ENCODE assay signal across 15 cellular contexts in the genomic region with DNA sequence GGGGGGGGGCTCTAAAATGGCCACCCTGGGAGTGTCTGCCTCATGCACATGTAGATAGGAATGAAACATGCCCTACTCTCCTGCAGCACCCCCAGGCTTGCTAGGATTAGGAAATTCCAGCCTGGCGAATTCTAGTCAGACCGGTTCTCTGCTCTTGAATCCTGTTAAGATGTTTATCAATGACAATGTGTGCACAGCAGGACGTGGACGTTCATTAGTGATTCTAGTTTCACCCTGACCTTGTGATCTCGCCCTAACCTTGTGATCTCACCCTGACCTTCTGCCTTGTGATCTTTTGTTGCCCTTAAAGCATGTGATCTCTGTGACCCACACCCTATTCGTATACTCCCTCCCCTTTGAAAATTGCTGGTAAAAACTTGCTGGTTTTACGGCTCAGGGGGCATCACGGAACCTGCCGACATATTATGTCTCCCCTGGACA. TPM values are rescaled to one million over a fixed set of nuclear protein-coding genes. Genes with fewer than 3 reads are reported as not detected.
DNase-seq lines count a peak whose midpoint lies in the region; ATAC-seq, FAIRE-seq and TF ChIP-seq lines count a peak whose summit lies in the region.
"Not testable (repeated sequence)": the region's sequence is repeated elsewhere in the genome, so short reads cannot be mapped to it uniquely, and the experiment has no call there.
"Had no signal": no experiment of that assay in that cellular context is flagged by ENCODE, and none has a peak within 500 bp of the region (broad histone marks: within the 10 kb centered on the region; RNA-seq: fewer than 3 reads in every experiment).

No MANE protein-coding gene starts in this region.

- not testable (repeated sequence) for H3K23ac ChIP-seq in H9 (ENCODE audit: insufficient read length, low read depth, low read length); trophoblast cell (ENCODE audit: low read length)

- H3K23me2 ChIP-seq in H9 (ENCODE audit: insufficient read length, low read depth, low read length, poor library complexity, severe bottlenecking), result not testable (repeated sequence)

- not testable (repeated sequence) for H2AFZ ChIP-seq in H9 (ENCODE audit: low read length); trophoblast cell (ENCODE audit: insufficient read depth, low read length, poor library complexity)

- H3K27ac Mint-ChIP-seq in H9, result peak overlapping the region; percentile 96 to 99 (median 96)

- not testable (repeated sequence) for H4K12ac ChIP-seq in trophoblast cell (ENCODE audit: low read depth, low read length)

- H3K18ac ChIP-seq in H9 (ENCODE audit: insufficient read length, low read depth, low read length), result peak overlapping the region; percentile 78
- H3K18ac ChIP-seq in trophoblast cell (ENCODE audit: low read length), result not testable (repeated sequence)

- H3K27me3 Mint-ChIP-seq in H9 (ENCODE audit: low read depth), result not testable (repeated sequence)

- not testable (repeated sequence) for H3K9me3 Mint-ChIP-seq in H9

- POLR2A ChIA-PET in A549 (lab: Yijun Ruan, JAX), result not testable (repeated sequence)

- H3K4me2 ChIP-seq in A549, result peak overlapping the region; percentile 30; the same call in 2 of the 3 replicates
- not testable (repeated sequence) for H3K4me2 ChIP-seq in H9 (ENCODE audit: insufficient read depth, insufficient read length, low read length); trophoblast cell (ENCODE audit: low read length)

- not testable (repeated sequence) for H3K79me2 ChIP-seq in H9 (ENCODE audit: insufficient read depth, low read length); trophoblast cell (ENCODE audit: control insufficient read depth, insufficient read depth, low read length, poor library complexity)

- not testable (repeated sequence) for H3T11ph ChIP-seq in H9 (ENCODE audit: low read length)

- not testable (repeated sequence) for TF ChIP-seq POLR2A in A549 (IDR thresholded peaks at IDR 0.05; ENCODE audit: low read length); breast epithelium (IDR thresholded peaks at IDR 0.05)

- 23% methylated on average over 9 of the region's 9 CpGs for WGBS in A549 (ENCODE audit: missing lambda C conversion rate)
- WGBS in H9 (ENCODE audit: extremely low coverage, insufficient read length, low lambda C conversion rate), result no CpG with 5 or more reads among the region's 9 CpGs
- no CpG with 5 or more reads among the region's 9 CpGs for WGBS in trophoblast cell (ENCODE audit: extremely low coverage, insufficient coverage, insufficient read length)

- TF ChIP-seq CTCF in A549 (IDR thresholded peaks at IDR 0.05); H9 (conservative IDR thresholded peaks at IDR 0.05); breast epithelium (IDR thresholded peaks at IDR 0.05); lower lobe of right lung (IDR thresholded peaks at IDR 0.05): not testable (repeated sequence)

- not testable (repeated sequence) for H4K5ac ChIP-seq in H9 (ENCODE audit: insufficient read length, low read depth, low read length)

- not testable (repeated sequence) for H3K79me1 ChIP-seq in H9 (ENCODE audit: insufficient read depth, low read depth, low read length, poor library complexity, severe bottlenecking); trophoblast cell (ENCODE audit: low read length)

- H3K56ac ChIP-seq in H9 (ENCODE audit: insufficient read length, low read depth, low read length), result not testable (repeated sequence)

- peak overlapping the region; percentile 73 for H2BK120ac ChIP-seq in H9 (ENCODE audit: low read depth, low read length, poor library complexity, severe bottlenecking)
- peak overlapping the region; percentile 40 for H2BK120ac ChIP-seq in trophoblast cell (ENCODE audit: insufficient read depth, low read length, poor library complexity)

- peak overlapping the region; percentile 33 to 52; a peak in 3 of 5 replicates for H3K4me3 Mint-ChIP-seq in H9

- intact Hi-C loops in breast epithelium (cut with DNase I; ENCODE audit: low total_unique reads); lower lobe of right lung (cut with DNase I): not testable (repeated sequence)

- not testable (repeated sequence) for ATAC-seq in A549
- ATAC-seq in lower lobe of right lung, result peak; percentile 35 to 69

- H4K91ac ChIP-seq in H9 (ENCODE audit: insufficient read length, low read depth, low read length), result peak overlapping the region; percentile 86
- not testable (repeated sequence) for H4K91ac ChIP-seq in trophoblast cell (ENCODE audit: low read depth, low read length)

- DNase-seq in A549 (ENCODE audit: low read depth in 1 of 2, low spot score in 1 of 2), result peak in 1 of 2 experiments; percentile 6
- peak; percentile 94 for DNase-seq in H9
- DNase-seq in NCI-H2029 (lab: John Stamatoyannopoulos, UW), result peak; percentile 63
- peak; percentile 76 for DNase-seq in NCI-H748 (lab: John Stamatoyannopoulos, UW; ENCODE audit: unreplicated experiment)
- DNase-seq in breast epithelium (ENCODE audit: low spot score in 2 of 2), result peak; percentile 56 to 60
- DNase-seq in iPS DF 4.7 (ENCODE audit: extremely low read depth, low spot score), result peak; percentile 100
- DNase-seq in lower lobe of right lung, result not testable (repeated sequence)
- peak; percentile 72 to 84 for DNase-seq in trophoblast cell

- H3K4ac ChIP-seq in H9 (ENCODE audit: low read depth, low read length), result peak overlapping the region; percentile 81; the same call in 1 of the 2 replicates
- not testable (repeated sequence) for H3K4ac ChIP-seq in trophoblast cell (ENCODE audit: low read depth, low read length)

- H2AK5ac ChIP-seq in H9 (ENCODE audit: insufficient read length, low read length), result peak overlapping the region; percentile 42
- H2AK5ac ChIP-seq in trophoblast cell (ENCODE audit: low read length), result not testable (repeated sequence)

- peak overlapping the region; percentile 99 for H2BK20ac ChIP-seq in H9 (ENCODE audit: low read depth, low read length, poor library complexity, severe bottlenecking)

- not testable (repeated sequence) for H2BK15ac ChIP-seq in H9 (ENCODE audit: low read depth, low read length)

- FAIRE-seq in A549 (lab: Jason Lieb, UNC), result not testable (repeated sequence)

- H4K8ac ChIP-seq in H9 (replicated peaks; ENCODE audit: insufficient read length, low read depth, low read length); trophoblast cell (ENCODE audit: low read depth, low read length): not testable (repeated sequence)

- H3K9ac ChIP-seq in H9 (ENCODE audit: extremely low read depth, insufficient read length, low read length), result peak overlapping the region; percentile 2
- not testable (repeated sequence) for H3K9ac ChIP-seq in trophoblast cell (ENCODE audit: low read length)

- CTCF ChIA-PET in A549 (lab: Yijun Ruan, JAX), result not testable (repeated sequence)

- H3K36me3 ChIP-seq in breast epithelium; lower lobe of right lung; trophoblast cell (ENCODE audit: control insufficient read depth in 1 of 2, insufficient read depth in 2 of 2, low read length in 2 of 2): not testable (repeated sequence)

- H3K4me1 ChIP-seq in A549; breast epithelium; lower lobe of right lung; trophoblast cell (ENCODE audit: control insufficient read depth in 1 of 2, insufficient read depth in 2 of 2, low read length in 2 of 2): not testable (repeated sequence)
- H3K4me1 ChIP-seq in H9 (ENCODE audit: insufficient read depth, low read length), result peaks cover 21% of the 10 kb centered on the region; the same call in 1 of the 2 replicates

- not testable (repeated sequence) for H2BK5ac ChIP-seq in H9 (ENCODE audit: insufficient read length, low read length); trophoblast cell (ENCODE audit: low read depth, low read length, poor library complexity)

- H3K36me3 Mint-ChIP-seq in H9 (ENCODE audit: insufficient read depth in 1 of 3, low read depth in 3 of 3), result not testable (repeated sequence)

- not testable (repeated sequence) for TF ChIP-seq EP300 in A549 (IDR thresholded peaks at IDR 0.05)

- H3K4me1 Mint-ChIP-seq in H9, result peaks cover 53 to 54% of the 10 kb centered on the region in 2 experiments

- not testable (repeated sequence) for H3K27ac ChIP-seq in A549
- peak overlapping the region; percentile 86 for H3K27ac ChIP-seq in H9 (ENCODE audit: insufficient read length, low read depth, low read length)
- peak overlapping the region; percentile 33 to 38 for H3K27ac ChIP-seq in breast epithelium
- H3K27ac ChIP-seq in lower lobe of right lung, result peak overlapping the region; percentile 43
- H3K27ac ChIP-seq in trophoblast cell (ENCODE audit: low read depth, low read length), result peak overlapping the region; percentile 61

- not testable (repeated sequence) for H3K4me3 ChIP-seq in A549; breast epithelium; lower lobe of right lung; trophoblast cell (ENCODE audit: low read depth, low read length)

- H3K27me3 ChIP-seq in H9 (ENCODE audit: insufficient read depth, low read length); breast epithelium; lower lobe of right lung (ENCODE audit: low read depth); trophoblast cell (ENCODE audit: insufficient read depth, low read length): not testable (repeated sequence)

- TF ChIP-seq RAD21 in A549 (conservative IDR thresholded peaks at IDR 0.05 in 1 of 2, IDR thresholded peaks at IDR 0.05 in 1 of 2), result not testable (repeated sequence)

- not testable (repeated sequence) for H4K20me1 ChIP-seq in H9 (ENCODE audit: control insufficient read depth, insufficient read depth, insufficient read length)

- not testable (repeated sequence) for H3K9me3 ChIP-seq in A549; H9 (ENCODE audit: control insufficient read depth, low read depth, low read length); breast epithelium; lower lobe of right lung; trophoblast cell (ENCODE audit: insufficient read depth, low read depth, low read length)

- H3K14ac ChIP-seq in H9 (ENCODE audit: insufficient read depth, low read length); trophoblast cell (ENCODE audit: low read length): not testable (repeated sequence)

- H2BK12ac ChIP-seq in H9 (ENCODE audit: insufficient read length, low read depth, low read length); trophoblast cell (ENCODE audit: low read length): not testable (repeated sequence)

RNA-seq across cellular contexts. Expression of a gene that starts 19.6 kb away (rescaled TPM):
- polyA plus RNA-seq in A549 (2011; rRNA removed), result not detected in 2 replicates
- polyA plus RNA-seq in A549 (2012; cell fraction: cytosol; rRNA removed), result not detected in 2 replicates
- polyA plus RNA-seq in A549 (2012; cell fraction: nucleus; rRNA removed), result not detected in 2 replicates
- polyA plus RNA-seq in A549 (2017; fragmentation: RNase III; extraction: RNeasy Plus Mini Kit Qiagen cat#74134 plus additional on column Dnase treatment), result not detected in 3 replicates
- not detected in 2 replicates for polyA minus RNA-seq in A549 (2011; rRNA and poly(A)+ RNA removed)
- 0.20 and 0.31 TPM in 2 replicates for total RNA-seq in H9 (2021)
- 1 to 10 TPM in 2 of 3 donors, under 1 TPM in 1; 0.80 to 8.2 (median 5.6) TPM for total RNA-seq in breast epithelium
- 1.0 TPM for total RNA-seq in lower lobe of right lung
- not detected in 2 replicates for polyA plus RNA-seq in trophoblast cell (2013)
- total RNA-seq: A172; activated naive CD4-positive, alpha-beta T cell treated with anti-CD3 and anti-CD28 coated beads, Interleukin-2, amount 50 U/mL, for 72 hours; CD4-positive, alpha-beta memory T cell; GM23248; myocyte had no signal
- polyA plus RNA-seq: CD4-positive, alpha-beta memory T cell; GM23248; heart right ventricle had no signal

RNA-seq across cellular contexts. Expression of a gene that starts 23.4 kb away (rescaled TPM):
- polyA plus RNA-seq in A549 (2011; rRNA removed) (not detected in 2 replicates), A549 (2017; fragmentation: RNase III; extraction: RNeasy Plus Mini Kit Qiagen cat#74134 plus additional on column Dnase treatment) (not detected in 3 replicates)
- polyA plus RNA-seq in A549 (2012; cell fraction: cytosol; rRNA removed), result not detected in 2 replicates
- not detected in 2 replicates for polyA plus RNA-seq in A549 (2012; cell fraction: nucleus; rRNA removed)
- not detected in 2 replicates for polyA minus RNA-seq in A549 (2011; rRNA and poly(A)+ RNA removed)
- total RNA-seq in H9 (2021) (0.29 and 0.39 TPM in 2 replicates), breast epithelium (10 to 100 TPM in 2 of 3 donors, 1 to 10 TPM in 1; 1.3 to 11.8 (median 10.7) TPM), lower lobe of right lung (1.5 TPM)
- polyA plus RNA-seq in trophoblast cell (2013), result not detected in 2 replicates
- total RNA-seq: A172; activated naive CD4-positive, alpha-beta T cell treated with anti-CD3 and anti-CD28 coated beads, Interleukin-2, amount 50 U/mL, for 72 hours; CD4-positive, alpha-beta memory T cell; esophagus mucosa; GM23248; myocyte had no signal
- polyA plus RNA-seq: CD4-positive, alpha-beta memory T cell; GM23248 had no signal
